ENCODE assay signal across 8 cellular contexts in the genomic region with DNA sequence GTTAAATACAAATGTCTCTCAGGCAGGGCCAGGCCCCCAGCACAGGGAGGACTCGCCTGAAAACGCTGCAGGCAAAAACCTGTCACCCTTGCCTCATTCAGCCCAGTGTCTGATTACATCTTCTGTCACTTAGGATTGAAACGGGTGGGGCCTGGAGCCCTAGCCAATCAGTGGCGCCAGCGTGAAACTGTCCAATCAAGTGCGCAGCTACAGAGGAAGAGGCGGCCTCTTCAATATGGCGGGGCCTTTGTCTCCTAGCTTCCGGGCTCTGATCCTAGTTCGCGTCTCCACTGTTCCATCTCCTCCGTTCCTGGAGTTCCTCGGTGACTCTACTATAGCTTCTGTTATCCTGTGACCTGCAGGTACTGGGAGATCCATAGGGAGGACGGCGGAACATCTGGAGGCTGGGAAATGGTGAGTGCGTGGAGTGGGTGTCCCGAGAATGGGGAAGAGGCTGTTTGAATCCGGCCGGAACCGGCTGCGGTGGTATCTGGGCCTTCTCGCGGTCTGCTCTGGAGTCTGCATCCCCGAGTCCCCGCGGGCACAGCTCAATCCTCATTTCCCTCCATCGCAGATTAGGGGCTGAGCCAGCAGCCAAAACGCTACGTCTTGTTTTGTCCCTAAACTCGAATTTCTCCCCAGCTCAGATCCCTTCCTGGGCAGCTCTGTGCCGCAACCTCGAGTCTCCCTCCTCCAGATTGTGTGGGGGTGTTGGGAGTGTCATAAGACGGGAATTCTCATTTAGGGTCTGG. TPM values are rescaled to one million over a fixed set of nuclear protein-coding genes. Genes with fewer than 3 reads are reported as not detected.
DNase-seq lines count a peak whose midpoint lies in the region; ATAC-seq and TF ChIP-seq lines count a peak whose summit lies in the region.

Gene ZNF736, plus strand, starts transcription at position 222 of the 752 bp plus-strand sequence. Its CDS starts 190 bp downstream, at position 412.

- no peaks in the 10 kb centered on the region for H3K9me3 ChIP-seq in esophagus squamous epithelium
- no peaks in the 10 kb centered on the region for H3K9me3 ChIP-seq in neutrophil

- WGBS in esophagus squamous epithelium, 2 donors: 0% methylated on average over 19 to 20 of the region's 33 CpGs

- H3K4me1 ChIP-seq in esophagus squamous epithelium (peaks cover 11 to 25% (median 12%) of the 10 kb centered on the region in 3 donors), neutrophil (ENCODE audit: control insufficient read depth in 1 of 2, insufficient read depth in 1 of 2, low read depth in 1 of 2, low read length in 1 of 2) (peaks cover 10 to 11% of the 10 kb centered on the region in 2 experiments)

- TF ChIP-seq CTCF in esophagus squamous epithelium (IDR thresholded peaks at IDR 0.05): no peak
- TF ChIP-seq CTCF in neutrophil (IDR thresholded peaks at IDR 0.05): no peak

- TF ChIP-seq RAD21 in Ishikawa (IDR thresholded peaks at IDR 0.05; ENCODE audit: low read depth): no peak

- TF ChIP-seq POLR2A in esophagus squamous epithelium (IDR thresholded peaks at IDR 0.05): peak in 2 of 4 donors; percentile 24 to 62

- H3K4me3 ChIP-seq in esophagus squamous epithelium (peak within 1 kb of the TSS; percentile 59 to 85 (median 80)), neutrophil (ENCODE audit: low read depth in 1 of 2, low read length in 1 of 2) (peak within 1 kb of the TSS; percentile 66 to 85)

- H3K36me3 ChIP-seq in esophagus squamous epithelium (peaks cover 0 to 3% (median 0%) of the 10 kb centered on the region in 3 donors), neutrophil (no peaks in the 10 kb centered on the region)

- no peak for TF ChIP-seq EP300 in Ishikawa (IDR thresholded peaks at IDR 0.05; ENCODE audit: borderline replicate concordance)

- H3K27ac ChIP-seq in esophagus squamous epithelium (peak within 1 kb of the TSS; percentile 78 to 89 (median 85)), neutrophil (peak within 1 kb of the TSS; percentile 50), substantia nigra (ENCODE audit: low read depth, low read length, poor library complexity, severe bottlenecking) (peak within 1 kb of the TSS; percentile 64)

- H3K27me3 ChIP-seq in esophagus squamous epithelium (no peaks in the 10 kb centered on the region), neutrophil (no peaks in the 10 kb centered on the region)

- DNase-seq in DMS153 (lab: John Stamatoyannopoulos, UW) (peak; percentile 91), esophagus squamous epithelium (lab: John Stamatoyannopoulos, UW) (peak; percentile 48), substantia nigra (lab: John Stamatoyannopoulos, UW) (peak; percentile 34 to 94 (median 84))
- DNase-seq in activated T-cell treated with anti-CD3 and anti-CD28 coated beads, Interleukin-2, amount 50 U/mL, for 48 hours: peak; percentile 86 to 88

- intact Hi-C loops in esophagus squamous epithelium (cut with DNase I): no loop called here

- peak; percentile 100 for ATAC-seq in GM21526 (IDR thresholded peaks at IDR 0.05; ENCODE audit: low FRiP score, unreplicated experiment)

TF ChIP-seq in Ishikawa, 13 proteins besides CTCF, POLR2A, EP300 and RAD21:
- TF ChIP-seq TEAD4 (IDR thresholded peaks at IDR 0.05) (no peak), TAF1 (IDR thresholded peaks at IDR 0.05; ENCODE audit: low read depth) (peak; percentile 77), REST (IDR thresholded peaks at IDR 0.05; ENCODE audit: low read depth) (no peak), YY1 (IDR thresholded peaks at IDR 0.05; ENCODE audit: low read depth) (peak; percentile 84), CEBPB (IDR thresholded peaks at IDR 0.05) (no peak), ZBTB7A (IDR thresholded peaks at IDR 0.05; ENCODE audit: low read depth) (no peak), CREB1 (IDR thresholded peaks at IDR 0.05; ENCODE audit: low read depth) (no peak), NFIC (IDR thresholded peaks at IDR 0.05) (no peak)
- TF ChIP-seq, protein P1, sequence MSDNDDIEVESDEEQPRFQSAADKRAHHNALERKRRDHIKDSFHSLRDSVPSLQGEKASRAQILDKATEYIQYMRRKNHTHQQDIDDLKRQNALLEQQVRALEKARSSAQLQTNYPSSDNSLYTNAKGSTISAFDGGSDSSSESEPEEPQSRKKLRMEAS (IDR thresholded peaks at IDR 0.05): 0 out of 2 replicates have a peak, but pooled peaks have one; percentile 9

TF ChIP-seq in PFSK-1, 5 proteins besides CTCF, POLR2A, EP300 and RAD21:
- peak; percentile 75; the same call in 1 of the 2 replicates for TF ChIP-seq TAF1 (IDR thresholded peaks at IDR 0.05; ENCODE audit: borderline replicate concordance, insufficient read depth, low read length)
- no peak for TF ChIP-seq SIN3A (IDR thresholded peaks at IDR 0.05; ENCODE audit: borderline replicate concordance, insufficient read depth, low read length)
- no peak for TF ChIP-seq REST (IDR thresholded peaks at IDR 0.05; ENCODE audit: insufficient read depth in 1 of 2, low read depth in 2 of 2, low read length in 2 of 2)
- TF ChIP-seq FOXP2 (optimal IDR thresholded peaks at IDR 0.05; ENCODE audit: borderline replicate concordance, extremely low read depth, extremely low read length, insufficient read depth): no peak
- TF ChIP-seq POLR2AphosphoS5 (IDR thresholded peaks at IDR 0.05; ENCODE audit: low read depth, low read length): peak; percentile 79

RNA-seq across cellular contexts. Expression of gene ZNF736, which starts in this region (rescaled TPM):
- 0.25 TPM for polyA plus RNA-seq in PFSK-1 (2012; ENCODE audit: insufficient read length, low read depth)
- total RNA-seq in esophagus squamous epithelium: 10 to 100 TPM in 1 of 4 donors, 1 to 10 TPM in 3; 2.3 to 10.9 (median 4.2) TPM

Comparison
In these comparisons a context has a peak if more than half of its experiments do, and no peak if none do; other contexts are left out.
1. Peak in every context shown above with its lines: DNase-seq, ATAC-seq, H3K4me3 ChIP-seq and H3K27ac ChIP-seq.